Comparison of ENCODE assay signal across 25 cellular contexts in genomic region chr7:29920491-29920890, GRCh38.
DNase-seq lines count a peak whose midpoint lies in the region; ATAC-seq and TF ChIP-seq lines count a peak whose summit lies in the region.
"Had no signal": no experiment of that assay in that cellular context is flagged by ENCODE, and none has a peak within 500 bp of the region (broad histone marks: within the 10 kb centered on the region; RNA-seq: fewer than 3 reads in every experiment).

No MANE protein-coding gene starts in this region.

- no peak overlapping the region for H2AFZ ChIP-seq in GM23248
- H2AFZ ChIP-seq: PC-9 had no signal

- H3K27ac ChIP-seq in GM23248: no peak overlapping the region
- H3K27ac ChIP-seq: KMS-11, PC-9, SJCRH30 had no signal

- no peaks in the 10 kb centered on the region for H3K79me2 ChIP-seq in GM23248 (ENCODE audit: insufficient read depth)

- no peak for ATAC-seq in GM18873 (IDR thresholded peaks at IDR 0.05; ENCODE audit: low FRiP score, unreplicated experiment)
- ATAC-seq: Right ventricle myocardium inferior, T-cell had no signal

- H3K4me1 ChIP-seq in GM23248 (ENCODE audit: insufficient read depth): no peaks in the 10 kb centered on the region
- H3K4me1 ChIP-seq: Caco-2, HAP-1, SJCRH30 had no signal

- H3K4me2 ChIP-seq in GM23248 (ENCODE audit: unreplicated experiment): no peak overlapping the region
- H3K4me2 ChIP-seq: KMS-11, PC-9 had no signal

- H3K27me3 ChIP-seq in GM23248 (replicated peaks; ENCODE audit: insufficient read depth): no peaks in the 10 kb centered on the region
- H3K27me3 ChIP-seq: SJCRH30 had no signal

- no peaks in the 10 kb centered on the region for H3K27me3 Mint-ChIP-seq in brain
- peaks cover 4% of the 10 kb centered on the region for H3K27me3 Mint-ChIP-seq in activated naive CD4-positive, alpha-beta T cell treated with anti-CD3 and anti-CD28 coated beads, Interleukin-2, amount 10 ng/mL, durations not matched to agents 7 days and 5 days

- in situ Hi-C loops in GM23248 (cut with MboI): no loop called here

- TF ChIP-seq CTCF in brain (conservative IDR thresholded peaks at IDR 0.05): no peak

- H3K9me3 Mint-ChIP-seq in brain: no peaks in the 10 kb centered on the region
- H3K9me3 Mint-ChIP-seq in activated naive CD4-positive, alpha-beta T cell treated with anti-CD3 and anti-CD28 coated beads, Interleukin-2, amount 10 ng/mL, durations not matched to agents 7 days and 5 days: no peaks in the 10 kb centered on the region
- H3K9me3 Mint-ChIP-seq: CD4-positive, alpha-beta memory T cell; T-cell had no signal

- peak overlapping the region in 3 of 5 experiments; percentile 12 to 43 (median 35) for H3K27ac Mint-ChIP-seq in brain
- H3K27ac Mint-ChIP-seq in activated naive CD4-positive, alpha-beta T cell treated with anti-CD3 and anti-CD28 coated beads, Interleukin-2, amount 10 ng/mL, durations not matched to agents 7 days and 5 days: no peak overlapping the region
- H3K27ac Mint-ChIP-seq: CD4-positive, alpha-beta memory T cell; T-cell had no signal

- H3K4me1 Mint-ChIP-seq in brain: peaks cover 49% of the 10 kb centered on the region
- no peaks in the 10 kb centered on the region for H3K4me1 Mint-ChIP-seq in activated naive CD4-positive, alpha-beta T cell treated with anti-CD3 and anti-CD28 coated beads, Interleukin-2, amount 10 ng/mL, durations not matched to agents 7 days and 5 days
- H3K4me1 Mint-ChIP-seq: CD4-positive, alpha-beta memory T cell; T-cell had no signal

- no peaks in the 10 kb centered on the region for H3F3A ChIP-seq in GM23248 (ENCODE audit: insufficient read depth)

- no peaks in the 10 kb centered on the region for H3K9me2 ChIP-seq in GM23248 (ENCODE audit: insufficient read depth)

- CTCF ChIA-PET in activated naive CD4-positive, alpha-beta T cell treated with anti-CD3 and anti-CD28 coated beads, Interleukin-2, amount 10 ng/mL, durations not matched to agents 7 days and 5 days (lab: Charles Lee): interaction anchor here (0.6 to 2.7 kb wide), 10 partner anchors 9 to 285 kb away, joined by 3 to 15 read pairs (median 6); no protein-coding TSS in a partner anchor

- H4K20me1 ChIP-seq in GM23248 (ENCODE audit: insufficient read depth): no peaks in the 10 kb centered on the region

- no peak overlapping the region for H3K4me3 ChIP-seq in GM23248
- H3K4me3 ChIP-seq: HAP-1, PC-9, SJCRH30 had no signal

- DNase-seq in NCI-H2171 (lab: John Stamatoyannopoulos, UW) (peak; percentile 66), kidney glomerular epithelial cell (lab: John Stamatoyannopoulos, UW) (peak; percentile 76), renal cortical epithelial cell (ENCODE audit: low read depth) (peak; percentile 47), GM23248 (no peak), SK-N-DZ (ENCODE audit: low spot score) (no peak)
- no peak for DNase-seq in activated naive CD4-positive, alpha-beta T cell treated with anti-CD3 and anti-CD28 coated beads, Interleukin-2, amount 10 ng/mL, durations not matched to agents 7 days and 5 days
- DNase-seq: C1 segment of cervical spinal cord; Caco-2; CD4-positive, alpha-beta memory T cell; GOT3; IMR-90; MM.1S; NCI-H2029 treated with DMSO at 0.1 percent for 48 hours; NCI-H446; NCI-H524 treated with DMSO at 0.1 percent for 48 hours; NCI-H82; NK-92 treated with Interleukin-12 subunit alpha and Interleukin-12 subunit beta, amount 100 ng/mL, for 24 hours; PC-9; SJCRH30; T-cell had no signal

- H3K36me3 ChIP-seq in GM23248 (ENCODE audit: low read depth): peaks cover 27% of the 10 kb centered on the region; the same call in 1 of the 2 replicates

- no peak overlapping the region for H3K9ac ChIP-seq in GM23248
- H3K9ac ChIP-seq: KMS-11 had no signal

- WGBS in GM23248 (ENCODE audit: low coverage in 1 of 2, low lambda C conversion rate in 2 of 2, missing lambda C conversion rate in 2 of 2), 2 experiments: 74 to 75% methylated on average over 5 of the region's 5 CpGs

- no peak overlapping the region for H3K4me3 Mint-ChIP-seq in brain
- no peak overlapping the region for H3K4me3 Mint-ChIP-seq in activated naive CD4-positive, alpha-beta T cell treated with anti-CD3 and anti-CD28 coated beads, Interleukin-2, amount 10 ng/mL, durations not matched to agents 7 days and 5 days
- H3K4me3 Mint-ChIP-seq: CD4-positive, alpha-beta memory T cell; T-cell had no signal

- no peaks in the 10 kb centered on the region for H3K9me3 ChIP-seq in GM23248 (ENCODE audit: low read depth)
- H3K9me3 ChIP-seq: Caco-2, HAP-1, SJCRH30 had no signal

- peaks cover 59% of the 10 kb centered on the region for H3K36me3 Mint-ChIP-seq in brain
- no peaks in the 10 kb centered on the region for H3K36me3 Mint-ChIP-seq in activated naive CD4-positive, alpha-beta T cell treated with anti-CD3 and anti-CD28 coated beads, Interleukin-2, amount 10 ng/mL, durations not matched to agents 7 days and 5 days
- H3K36me3 Mint-ChIP-seq: CD4-positive, alpha-beta memory T cell; T-cell had no signal

Comparison
In these comparisons a context has a peak if more than half of its experiments do, and no peak if none do; other contexts are left out.
1. DNase-seq: peak in NCI-H2171 (single experiment), kidney glomerular epithelial cell (single experiment) and renal cortical epithelial cell (single experiment); none in GM23248 (single experiment), SK-N-DZ (single experiment) and activated naive CD4-positive, alpha-beta T cell treated with anti-CD3 and anti-CD28 coated beads, Interleukin-2, amount 10 ng/mL, durations not matched to agents 7 days and 5 days (single experiment).